18 cellular contexts compared by ENCODE assay signal in genomic region chr16:48326937-48327336, GRCh38.
"Had no signal": no experiment of that assay in that cellular context is flagged by ENCODE, and none has a peak within 500 bp of the region (broad histone marks: within the 10 kb centered on the region; RNA-seq: fewer than 3 reads in every experiment).

No MANE protein-coding gene starts in this region.

- H3K9me3 ChIP-seq: esophagus squamous epithelium, heart left ventricle, psoas muscle, right lobe of liver, testis, tibial nerve had no signal

- H3K27me3 ChIP-seq: esophagus squamous epithelium, foreskin keratinocyte, heart left ventricle, right lobe of liver, testis, tibial nerve had no signal

- H3K4me3 ChIP-seq: esophagus squamous epithelium, heart left ventricle, psoas muscle, right lobe of liver, testis, tibial nerve had no signal

- DNase-seq: effector memory CD8-positive, alpha-beta T cell; esophagus squamous epithelium; foreskin keratinocyte; heart left ventricle; hippocampal formation; kidney glomerular epithelial cell; mesendoderm; naive B cell; nephron progenitor cell; psoas muscle; retina; right lobe of liver; stimulated activated CD4-positive, alpha-beta T cell treated with anti-CD3 and anti-CD28 coated beads, Interleukin-4, amount 100 ng/mL, for 1 hour; stimulated activated CD8-positive, alpha-beta memory T cell treated with anti-CD3 and anti-CD28 coated beads, Interleukin-4, amount 100 ng/mL, for 48 hours; stimulated activated naive CD8-positive, alpha-beta T cell treated with anti-CD3 and anti-CD28 coated beads, Interleukin-15, amount 100 ng/mL, for 72 hours; testis had no signal

- ATAC-seq: effector memory CD8-positive, alpha-beta T cell; foreskin keratinocyte; heart left ventricle; psoas muscle; stimulated activated effector memory CD8-positive, alpha-beta T cell treated with anti-CD3 and anti-CD28 coated beads, Interleukin-12 subunit alpha, Interleukin-12 subunit beta, amount 100 ng/mL, for 72 hours; stimulated activated naive CD8-positive, alpha-beta T cell treated with anti-CD3 and anti-CD28 coated beads, Interleukin-15, amount 100 ng/mL, for 72 hours had no signal

- H3K27ac ChIP-seq: esophagus squamous epithelium, foreskin keratinocyte, psoas muscle, right lobe of liver, testis, tibial nerve had no signal

- H3K4me1 ChIP-seq: foreskin keratinocyte, testis had no signal
